22 cellular contexts compared by ENCODE assay signal in the genomic region with DNA sequence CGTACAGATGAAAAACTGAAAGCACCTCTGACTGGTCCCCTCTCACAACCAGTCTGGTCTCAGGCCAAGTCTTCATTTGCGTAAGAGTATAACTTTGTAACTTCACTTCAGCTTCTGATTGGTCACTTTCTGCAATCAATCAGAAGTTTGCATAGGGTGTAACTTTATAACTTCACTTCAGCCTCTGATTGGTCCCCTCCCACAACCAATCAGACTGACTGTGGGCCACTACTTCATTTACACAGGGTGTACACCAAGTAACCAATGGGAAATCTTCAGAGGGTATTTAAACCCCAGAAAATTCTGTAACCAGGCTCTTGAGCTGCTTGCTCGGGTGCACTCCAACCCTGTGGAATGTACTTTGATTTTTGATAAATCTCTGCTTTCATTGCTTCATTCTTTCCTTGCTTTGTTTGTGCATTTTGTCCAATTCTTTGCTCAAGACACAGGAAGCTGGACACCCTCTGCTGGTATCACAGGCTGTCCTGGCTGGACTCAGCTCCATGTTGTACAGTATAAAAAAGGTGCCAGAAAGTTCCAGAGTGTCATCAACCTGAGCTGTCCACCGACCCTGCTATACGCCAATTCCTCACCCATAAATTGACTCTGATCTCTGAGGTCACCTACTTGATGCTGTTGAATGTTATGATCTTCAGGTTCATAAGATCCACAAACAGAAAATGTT.
DNase-seq lines count a peak whose midpoint lies in the region; ATAC-seq and TF ChIP-seq lines count a peak whose summit lies in the region.
"Had no signal": no experiment of that assay in that cellular context is flagged by ENCODE, and none has a peak within 500 bp of the region (broad histone marks: within the 10 kb centered on the region; RNA-seq: fewer than 3 reads in every experiment).

No MANE protein-coding gene starts in this region.

- H2AFZ ChIP-seq in parathyroid adenoma = no peak overlapping the region
- H2AFZ ChIP-seq: GM23248 had no signal

- H3K27me3 ChIP-seq in parathyroid adenoma (ENCODE audit: control insufficient read depth, insufficient read depth, low read length) = no peaks in the 10 kb centered on the region

- H3K9ac ChIP-seq in parathyroid adenoma = no peak overlapping the region
- H3K9ac ChIP-seq: GM23248, SK-N-SH had no signal

- H3K4me3 ChIP-seq in parathyroid adenoma (ENCODE audit: low read depth, low read length) = no peak overlapping the region
- H3K4me3 ChIP-seq: GM23248 had no signal

- peaks cover 42% of the 10 kb centered on the region for H3K4me1 ChIP-seq in parathyroid adenoma

- H3K4me2 ChIP-seq in parathyroid adenoma (ENCODE audit: low read length) = no peak overlapping the region
- H3K4me2 ChIP-seq: SK-N-SH had no signal

- H3K79me2 ChIP-seq in parathyroid adenoma = peaks cover 69% of the 10 kb centered on the region

- ATAC-seq in left colon = peak; percentile 15
- no peak for ATAC-seq in stimulated activated naive CD8-positive, alpha-beta T cell treated with anti-CD3 and anti-CD28 coated beads, Interleukin-15, Interleukin-2, amounts not matched to agents 100 U/mL and 50 U/mL, for 24 hours
- ATAC-seq: activated CD8-positive, alpha-beta T cell treated with anti-CD3 and anti-CD28 coated beads, Interleukin-2, amount 10 ng/mL, durations not matched to agents 7 days and 5 days; left ventricle myocardium superior; sciatic nerve had no signal

- no peaks in the 10 kb centered on the region for H3K36me3 ChIP-seq in parathyroid adenoma (ENCODE audit: control insufficient read depth, insufficient read depth, low read length)

- in situ Hi-C loops in SK-MEL-5 (cut with HindIII; ENCODE audit: low pct_unique_long_range_greater_than_20kb, low sequenced_read_pairs) = no loop called here

- DNase-seq in HT1080 (ENCODE audit: low read depth) (peak; percentile 42), SK-MEL-5 (ENCODE audit: low read depth, low spot score) (peak; percentile 14), left colon (no peak), NCI-H446 (lab: John Stamatoyannopoulos, UW) (no peak), LoVo (ENCODE audit: low spot score) (no peak)
- DNase-seq in stimulated activated naive CD8-positive, alpha-beta T cell treated with anti-CD3 and anti-CD28 coated beads, Interleukin-15, Interleukin-2, amounts not matched to agents 100 U/mL and 50 U/mL, for 24 hours = no peak
- DNase-seq: activated CD8-positive, alpha-beta T cell treated with anti-CD3 and anti-CD28 coated beads, Interleukin-2, amount 10 ng/mL, durations not matched to agents 7 days and 5 days; activated gamma-delta T cell; activated T-cell treated with anti-CD3 and anti-CD28 coated beads for 4 hours; GM23248; hippocampal formation; Kasumi-1; left ventricle myocardium superior; NCI-H1417; NCI-H2081; NCI-H345; SK-N-SH; stimulated activated CD4-positive, alpha-beta T cell treated with anti-CD3 and anti-CD28 coated beads, Interleukin-4, amount 100 ng/mL, for 24 hours; substantia nigra had no signal

- TF ChIP-seq CTCF in parathyroid adenoma (IDR thresholded peaks at IDR 0.05) = peak; percentile 8

- H3K9me3 ChIP-seq in parathyroid adenoma (ENCODE audit: control insufficient read depth, low read length) = no peaks in the 10 kb centered on the region
- H3K9me3 ChIP-seq: SK-N-SH had no signal

- intact Hi-C loops in left colon (cut with DNase I, micrococcal nuclease) = no loop called here

- H3K27ac ChIP-seq in parathyroid adenoma = no peak overlapping the region
- H3K27ac ChIP-seq: C4-2B, GM23248 had no signal

Comparison
In these comparisons a context has a peak if more than half of its experiments do, and no peak if none do; other contexts are left out.
1. DNase-seq: peak in HT1080 (single experiment) and SK-MEL-5 (single experiment); none in left colon (0 of 2), NCI-H446 (0 of 2), stimulated activated naive CD8-positive, alpha-beta T cell treated with anti-CD3 and anti-CD28 coated beads, Interleukin-15, Interleukin-2, amounts not matched to agents 100 U/mL and 50 U/mL, for 24 hours (single experiment) and LoVo (single experiment).